Comparison of ENCODE assay signal across 1 cellular context in the genomic region with DNA sequence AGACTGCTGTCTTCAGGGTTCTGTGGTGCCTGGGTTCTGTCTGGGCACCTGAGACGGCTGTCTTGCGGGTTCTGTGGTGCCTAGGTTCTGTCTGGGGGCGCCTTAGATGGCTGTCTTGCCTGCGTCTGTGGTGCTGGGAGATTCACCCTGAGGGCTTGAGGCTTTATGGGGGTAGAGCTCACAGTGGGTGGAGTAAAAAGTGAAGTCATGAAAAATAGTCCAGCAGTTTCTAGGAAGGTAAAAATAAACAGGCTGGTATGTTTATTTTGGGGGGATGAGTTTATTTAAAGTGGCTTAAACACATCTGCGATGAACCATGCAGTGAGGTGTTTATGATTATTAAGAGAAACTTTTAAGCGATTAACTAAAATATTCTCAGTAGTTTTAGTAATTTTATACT.
TF ChIP-seq lines count a peak whose summit lies in the region.

No MANE protein-coding gene starts in this region.

TF ChIP-seq in IMR-90, 13 proteins besides CTCF, POLR2A, EP300 and RAD21 (continued from another document):
- TF ChIP-seq CEBPB (IDR thresholded peaks at IDR 0.05; ENCODE audit: low read depth, low read length) (no peak), RFX5 (IDR thresholded peaks at IDR 0.05; ENCODE audit: low read depth, low read length) (no peak), NFE2L2 (IDR thresholded peaks at IDR 0.05; ENCODE audit: low read depth, low read length) (no peak), CHD1 (IDR thresholded peaks at IDR 0.05; ENCODE audit: low read depth, low read length) (no peak), MAZ (IDR thresholded peaks at IDR 0.05; ENCODE audit: borderline replicate concordance, low read depth, low read length) (no peak), SMC3 (IDR thresholded peaks at IDR 0.05; ENCODE audit: low read depth, low read length) (no peak)
